ENCODE assay signal across 23 cellular contexts in genomic region chr11:117710211-117710610, GRCh38.
"Had no signal": no experiment of that assay in that cellular context is flagged by ENCODE, and none has a peak within 500 bp of the region (broad histone marks: within the 10 kb centered on the region; RNA-seq: fewer than 3 reads in every experiment).

No MANE protein-coding gene starts in this region.

- DNase-seq: colonic mucosa; cortex of kidney; dermis blood vessel endothelial cell; effector CD4-positive, alpha-beta T cell; effector CD8-positive, alpha-beta T cell; effector memory CD8-positive, alpha-beta T cell; erythroblast; esophagus squamous epithelium; foreskin fibroblast; foreskin keratinocyte; foreskin melanocyte; gastrocnemius medialis; glutamatergic neuron; head of caudate nucleus; heart right ventricle had no signal

- H3K27ac ChIP-seq: colonic mucosa, coronary artery, epithelial cell of prostate, esophagus muscularis mucosa, esophagus squamous epithelium, foreskin keratinocyte, gastrocnemius medialis, gastroesophageal sphincter, heart left ventricle, heart right ventricle had no signal

- H3K36me3 ChIP-seq: colonic mucosa, esophagus muscularis mucosa, esophagus squamous epithelium, gastrocnemius medialis, gastroesophageal sphincter, heart left ventricle, heart right ventricle had no signal

- H3K27ac Mint-ChIP-seq: dendritic cell treated with granulocyte-macrophage colony-stimulating factor and Interleukin-4, amounts not matched to agents 40 ng/mL and 50 ng/mL, for 4 days; effector memory CD8-positive, alpha-beta T cell; endodermal cell had no signal

- H3K4me1 ChIP-seq: colonic mucosa, esophagus muscularis mucosa, esophagus squamous epithelium, foreskin keratinocyte, gastrocnemius medialis, gastroesophageal sphincter had no signal

- H3K9me3 ChIP-seq: colonic mucosa, gastrocnemius medialis had no signal

- ATAC-seq: effector memory CD8-positive, alpha-beta T cell; esophagus mucosa; foreskin keratinocyte; gastrocnemius medialis; gastroesophageal sphincter; heart left ventricle; heart right ventricle had no signal

- H3K4me3 ChIP-seq: colonic mucosa, coronary artery, esophagus muscularis mucosa, esophagus squamous epithelium, gastrocnemius medialis, gastroesophageal sphincter, heart left ventricle, heart right ventricle had no signal

- H3K4me3 Mint-ChIP-seq: dendritic cell treated with granulocyte-macrophage colony-stimulating factor and Interleukin-4, amounts not matched to agents 40 ng/mL and 50 ng/mL, for 4 days; effector memory CD8-positive, alpha-beta T cell; endodermal cell had no signal

- H3K9me3 Mint-ChIP-seq: dendritic cell treated with granulocyte-macrophage colony-stimulating factor and Interleukin-4, amounts not matched to agents 40 ng/mL and 50 ng/mL, for 4 days; effector memory CD8-positive, alpha-beta T cell; endodermal cell had no signal

- H3K27me3 ChIP-seq: colonic mucosa, heart right ventricle had no signal
